ENCODE assay signal across 8 cellular contexts in the genomic region with DNA sequence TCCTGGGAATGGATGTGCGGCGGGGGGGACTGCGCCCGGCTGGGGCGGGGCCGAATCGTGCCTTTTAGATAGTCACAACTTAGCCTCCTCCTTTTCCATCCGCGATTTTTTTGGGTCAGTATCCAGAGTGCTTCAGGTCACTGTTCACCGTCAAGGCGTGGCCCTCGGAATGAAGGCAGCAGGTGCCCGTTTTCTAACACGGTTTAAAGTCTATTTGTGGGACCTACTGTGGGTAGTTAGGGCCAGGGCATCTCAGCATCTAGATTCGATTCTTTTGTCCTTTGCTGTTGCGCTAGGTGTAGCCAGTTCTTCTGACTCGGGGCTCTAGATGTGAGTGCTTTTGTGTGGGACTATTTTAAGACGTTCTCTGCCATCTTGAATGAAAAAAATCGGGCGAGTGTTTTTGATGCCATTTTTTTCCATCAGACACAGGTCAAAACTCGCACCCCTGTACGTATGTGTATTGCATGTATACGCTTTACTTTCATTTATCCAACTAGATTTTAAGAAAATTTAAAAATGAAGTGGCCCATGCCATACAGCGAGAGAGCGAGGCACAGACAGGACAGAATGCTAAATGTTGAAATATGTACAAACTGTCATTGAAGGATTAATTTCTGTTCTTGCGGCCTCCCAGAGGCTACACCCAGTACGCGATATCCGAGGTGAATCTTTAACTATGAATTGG. TPM values are rescaled to one million over a fixed set of nuclear protein-coding genes. Genes with fewer than 3 reads are reported as not detected.
DNase-seq lines count a peak whose midpoint lies in the region; ATAC-seq, FAIRE-seq and TF ChIP-seq lines count a peak whose summit lies in the region.

No MANE protein-coding gene starts in this region.

- no peak for TF ChIP-seq POLR2A in K562 (conservative IDR thresholded peaks at IDR 0.05)

- CTCF ChIA-PET in K562 (lab: Yijun Ruan, JAX; ENCODE audit: low intra/inter-chr PET ratio) = interaction anchor here (0.7 to 2.6 kb wide), 3 partner anchors 98 to 316 kb away, joined by 3 to 32 read pairs (median 3); no protein-coding TSS in a partner anchor

- H3K9me3 Mint-ChIP-seq in stimulated activated memory B cell treated with anti-CD40 and anti-IgM and Interleukin-4, amounts not matched to agents 10 μg/mL and 1 μg/mL and 100 μg/mL, for 72 hours = no peaks in the 10 kb centered on the region

- peak; percentile 16 for DNase-seq in stimulated activated CD8-positive, alpha-beta memory T cell treated with anti-CD3 and anti-CD28 coated beads, Interleukin-12 subunit alpha, Interleukin-12 subunit beta, amount 100 ng/mL, for 1 hour (ENCODE audit: low read depth)
- DNase-seq in stimulated activated CD8-positive, alpha-beta memory T cell treated with anti-CD3 and anti-CD28 coated beads, Interleukin-4, amount 100 ng/mL, for 48 hours = no peak
- DNase-seq in HS-5 (ENCODE audit: low read depth) (peak; percentile 47), K562 (ENCODE audit: extremely low read depth in 1 of 4, low spot score in 3 of 4) (peak in 2 of 4 experiments; percentile 72 to 77), kidney (no peak)

- peak overlapping the region; percentile 82 for H2AFZ ChIP-seq in OCI-LY3 (ENCODE audit: low read depth, low read length)
- H2AFZ ChIP-seq in K562 (ENCODE audit: low read depth, low read length) = peak overlapping the region; percentile 96

- POLR2A ChIA-PET in K562 (lab: Yijun Ruan, JAX) = interaction anchor here (0.7 to 1.2 kb wide), 5 partner anchors 11 to 259 kb away, joined by 3 to 7 read pairs (median 3); partner anchors contain the start of gene METAP2

- no peaks in the 10 kb centered on the region for H3K27me3 Mint-ChIP-seq in stimulated activated memory B cell treated with anti-CD40 and anti-IgM and Interleukin-4, amounts not matched to agents 10 μg/mL and 1 μg/mL and 100 μg/mL, for 72 hours

- no peak for TF ChIP-seq RAD21 in K562 (CRISPR knock-in tag; conservative IDR thresholded peaks at IDR 0.05 in 1 of 2, IDR thresholded peaks at IDR 0.05 in 1 of 2)

- H3K4me1 Mint-ChIP-seq in stimulated activated memory B cell treated with anti-CD40 and anti-IgM and Interleukin-4, amounts not matched to agents 10 μg/mL and 1 μg/mL and 100 μg/mL, for 72 hours = peaks cover 33% of the 10 kb centered on the region

- no peak for FAIRE-seq in K562 (lab: Jason Lieb, UNC)
- no peak for FAIRE-seq in kidney (lab: Jason Lieb, UNC)

- H3K79me2 ChIP-seq in OCI-LY3 (ENCODE audit: low read length) (peaks cover 53% of the 10 kb centered on the region), K562 (ENCODE audit: control insufficient read depth, insufficient read depth, low read length) (peaks cover 89% of the 10 kb centered on the region)

- H3K27me3 ChIP-seq in OCI-LY3 (ENCODE audit: low read depth, low read length) (no peaks in the 10 kb centered on the region), K562 (ENCODE audit: control insufficient read depth in 2 of 2, insufficient read depth in 2 of 2, low read length in 2 of 2) (no peaks in the 10 kb centered on the region)

- no peak for TF ChIP-seq EP300 in K562 (IDR thresholded peaks at IDR 0.05; ENCODE audit: low read length)

- no peaks in the 10 kb centered on the region for H3K9me1 ChIP-seq in K562 (ENCODE audit: control insufficient read depth, insufficient read depth, low read length)

- H3K4me2 ChIP-seq in OCI-LY3 (ENCODE audit: low read length) (peak overlapping the region; percentile 75), K562 (ENCODE audit: insufficient read depth, low read length) (peak overlapping the region; percentile 87)

- H3K4me3 Mint-ChIP-seq in stimulated activated memory B cell treated with anti-CD40 and anti-IgM and Interleukin-4, amounts not matched to agents 10 μg/mL and 1 μg/mL and 100 μg/mL, for 72 hours = peak overlapping the region; percentile 96

- H3K4me1 ChIP-seq in OCI-LY3 (ENCODE audit: low read length) = peaks cover 20% of the 10 kb centered on the region
- H3K4me1 ChIP-seq in K562 (replicated peaks in 1 of 2; ENCODE audit: control insufficient read depth in 2 of 2, insufficient read depth in 2 of 2, low read length in 2 of 2) = peaks cover 8 to 14% of the 10 kb centered on the region in 2 experiments
- peaks cover 4 to 11% of the 10 kb centered on the region in 2 donors for H3K4me1 ChIP-seq in kidney (ENCODE audit: control insufficient read depth in 1 of 2, insufficient read depth in 1 of 2, low read depth in 1 of 2, low read length in 2 of 2)

- ATAC-seq in K562 = peak; percentile 66
- peak; percentile 22 for ATAC-seq in stimulated activated memory B cell treated with anti-CD40 and anti-IgM and Interleukin-4, amounts not matched to agents 10 μg/mL and 1 μg/mL and 100 μg/mL, for 72 hours
- ATAC-seq in GM18520 (IDR thresholded peaks at IDR 0.05; ENCODE audit: unreplicated experiment) = no peak

- BruUV-seq in K562 (replicated peaks; lab: Mats Ljungman, UMichigan) = TSS peak; percentile 73

- H3K9me3 ChIP-seq in OCI-LY3 (ENCODE audit: insufficient read depth, low read length) = no peaks in the 10 kb centered on the region
- no peaks in the 10 kb centered on the region for H3K9me3 ChIP-seq in K562 (replicated peaks; ENCODE audit: control insufficient read depth, insufficient read depth, low read depth, low read length)
- H3K9me3 ChIP-seq in kidney (ENCODE audit: control insufficient read depth in 1 of 2, low read length in 2 of 2) = no peaks in the 10 kb centered on the region

- TF ChIP-seq CTCF in OCI-LY3 (IDR thresholded peaks at IDR 0.05; ENCODE audit: low read depth, low read length) = no peak
- no peak for TF ChIP-seq CTCF in K562 (IDR thresholded peaks at IDR 0.05 in 2 of 3, conservative IDR thresholded peaks at IDR 0.05 in 1 of 3; ENCODE audit: insufficient read depth in 2 of 3, low read depth in 1 of 3, low read length in 3 of 3)
- no peak for TF ChIP-seq CTCF in kidney (IDR thresholded peaks at IDR 0.05; ENCODE audit: borderline replicate concordance, extremely low read depth, insufficient read depth)

- no peaks in the 10 kb centered on the region for H3K36me3 Mint-ChIP-seq in stimulated activated memory B cell treated with anti-CD40 and anti-IgM and Interleukin-4, amounts not matched to agents 10 μg/mL and 1 μg/mL and 100 μg/mL, for 72 hours

- peak overlapping the region; percentile 67 for H3K27ac ChIP-seq in OCI-LY3 (ENCODE audit: low read length)
- peak overlapping the region; percentile 81 for H3K27ac ChIP-seq in K562 (ENCODE audit: extremely low read depth, low read depth, low read length)
- H3K27ac ChIP-seq in kidney (ENCODE audit: low read depth in 2 of 2, low read length in 2 of 2) = peak overlapping the region; percentile 91 to 99

- H3K36me3 ChIP-seq in OCI-LY3 (replicated peaks; ENCODE audit: low read depth, low read length) (no peaks in the 10 kb centered on the region), K562 (ENCODE audit: control insufficient read depth, insufficient read depth, low read length) (no peaks in the 10 kb centered on the region), kidney (ENCODE audit: control insufficient read depth in 1 of 2, insufficient read depth in 2 of 2, low read length in 2 of 2) (no peaks in the 10 kb centered on the region)

- 2% methylated on average over 26 of the region's 29 CpGs for WGBS in K562 (ENCODE audit: insufficient coverage, low coverage, missing lambda C conversion rate)

- H3K4me3 ChIP-seq in OCI-LY3 (ENCODE audit: low read length) (peak overlapping the region; percentile 91), K562 (peak overlapping the region; percentile 70), kidney (ENCODE audit: low read length in 2 of 2) (peak overlapping the region; percentile 94 to 99)

- in situ Hi-C loops in K562 (cut with MboI) = loop anchor here (5.0 kb wide), 1 partner anchor 91 kb away; no protein-coding TSS in a partner anchor

- H3K9ac ChIP-seq in OCI-LY3 (ENCODE audit: low read length) (peak overlapping the region; percentile 81), K562 (ENCODE audit: insufficient read depth in 1 of 2, low read depth in 2 of 2, low read length in 2 of 2) (peak overlapping the region; percentile 76 to 97), kidney (ENCODE audit: low read length in 2 of 2) (peak overlapping the region; percentile 89 to 98)

- intact Hi-C loops in K562 (cut with micrococcal nuclease) = loop anchor here (2.0 to 10.0 kb wide), 5 partner anchors 54 to 316 kb away; partner anchors contain the start of gene METAP2
- intact Hi-C loops in kidney (cut with DNase I) = no loop called here

- peaks cover 2% of the 10 kb centered on the region; the same call in 1 of the 2 replicates for H4K20me1 ChIP-seq in OCI-LY3 (ENCODE audit: insufficient read depth, low read length)
- H4K20me1 ChIP-seq in K562 (replicated peaks; ENCODE audit: control insufficient read depth, insufficient read depth, low read length) = no peaks in the 10 kb centered on the region

- H3K27ac Mint-ChIP-seq in stimulated activated memory B cell treated with anti-CD40 and anti-IgM and Interleukin-4, amounts not matched to agents 10 μg/mL and 1 μg/mL and 100 μg/mL, for 72 hours = peak overlapping the region; percentile 89

RNA-seq across cellular contexts. Expression of gene VEZT, which starts 0.7 kb away (rescaled TPM):
- total RNA-seq in K562 (2011; cell fraction: chromatin; rRNA removed; ENCODE audit: low replicate concordance) = 54.4 and 119 TPM in 2 replicates
- 24.8 and 35.1 TPM in 2 replicates for total RNA-seq in K562 (2011; cell fraction: nucleolus; rRNA removed)
- total RNA-seq in K562 (2011; cell fraction: nucleoplasm; rRNA removed) = 59.2 and 87.3 TPM in 2 replicates
- 23.1 and 23.8 TPM in 2 replicates for total RNA-seq in K562 (2014; rRNA removed)
- total RNA-seq in K562 (2014; rRNA removed; fragmentation: Illumina TruSeq; extraction: Trizol) = 37.1 and 45.5 TPM in 2 replicates
- total RNA-seq in K562 (2015; rRNA removed; fragmentation: Illumina TruSeq; extraction: Trizol) = 39.1 and 44.8 TPM in 2 replicates
- total RNA-seq in K562 (2021) = 24.7 and 32.2 TPM in 2 replicates
- 53.8 and 61.5 TPM in 2 replicates for polyA plus RNA-seq in K562 (2011; rRNA removed)
- 17.8 and 22.4 TPM in 2 replicates for polyA plus RNA-seq in K562 (2011; cell fraction: cytosol; rRNA removed)
- 21.8 and 26.2 TPM in 2 replicates for polyA plus RNA-seq in K562 (2011; cell fraction: nucleus; rRNA removed)
- 21.8 and 28.0 TPM in 2 replicates for polyA plus RNA-seq in K562 (2012)
- polyA plus RNA-seq in K562 (2014; fragmentation: Illumina TruSeq; extraction: Trizol) = 33.2 and 44.2 TPM in 2 replicates
- 10 to 100 TPM; 16.1 to 29.1 TPM for polyA plus RNA-seq in K562 (2014; fragmentation: Nextera tagmentation; extraction: Ambion mirVana)
- 27.6 and 32.6 TPM in 2 replicates for polyA plus RNA-seq in K562 (2014; rRNA removed)
- 55.7 and 57.3 TPM in 2 replicates for polyA minus RNA-seq in K562 (2011; rRNA and poly(A)+ RNA removed)
- 9.9 and 23.3 TPM in 2 replicates for polyA minus RNA-seq in K562 (2011; cell fraction: cytosol; rRNA and poly(A)+ RNA removed)
- polyA minus RNA-seq in K562 (2011; cell fraction: nucleus; rRNA and poly(A)+ RNA removed) = 23.4 and 41.7 TPM in 2 replicates
- total RNA-seq in kidney = 69.0 TPM
- 24.8 TPM for polyA plus RNA-seq in kidney (ENCODE audit: insufficient read depth, low read depth, low replicate concordance)

RNA-seq across cellular contexts. Expression of gene FGD6, which starts 1.0 kb away (rescaled TPM):
- total RNA-seq in K562 (2011; cell fraction: chromatin; rRNA removed; ENCODE audit: low replicate concordance) = 12.9 and 34.3 TPM in 2 replicates
- 5.8 and 8.0 TPM in 2 replicates for total RNA-seq in K562 (2011; cell fraction: nucleolus; rRNA removed)
- 10.3 and 11.4 TPM in 2 replicates for total RNA-seq in K562 (2011; cell fraction: nucleoplasm; rRNA removed)
- total RNA-seq in K562 (2014; rRNA removed) (4.7 and 6.4 TPM in 2 replicates), K562 (2014; rRNA removed; fragmentation: Illumina TruSeq; extraction: Trizol) (7.6 and 9.5 TPM in 2 replicates), K562 (2015; rRNA removed; fragmentation: Illumina TruSeq; extraction: Trizol) (10.0 and 11.1 TPM in 2 replicates), K562 (2021) (6.7 and 8.1 TPM in 2 replicates), kidney (19.8 TPM)
- polyA plus RNA-seq in K562 (2011; rRNA removed) (4.3 and 5.8 TPM in 2 replicates), K562 (2014; fragmentation: Illumina TruSeq; extraction: Trizol) (4.6 and 5.5 TPM in 2 replicates), K562 (2014; fragmentation: Nextera tagmentation; extraction: Ambion mirVana) (1 to 10 TPM; 1.5 to 2.1 TPM), K562 (2014; rRNA removed) (4.9 and 5.0 TPM in 2 replicates), kidney (ENCODE audit: insufficient read depth, low read depth, low replicate concordance) (1.2 TPM)
- polyA plus RNA-seq in K562 (2011; cell fraction: cytosol; rRNA removed) = 1.4 and 2.6 TPM in 2 replicates
- polyA plus RNA-seq in K562 (2011; cell fraction: nucleus; rRNA removed) = 3.3 and 5.2 TPM in 2 replicates
- 2.6 and 3.3 TPM in 2 replicates for polyA plus RNA-seq in K562 (2012)
- 17.9 and 23.0 TPM in 2 replicates for polyA minus RNA-seq in K562 (2011; rRNA and poly(A)+ RNA removed)
- polyA minus RNA-seq in K562 (2011; cell fraction: cytosol; rRNA and poly(A)+ RNA removed) = 6.0 and 10.7 TPM in 2 replicates
- polyA minus RNA-seq in K562 (2011; cell fraction: nucleus; rRNA and poly(A)+ RNA removed) = 7.0 and 11.2 TPM in 2 replicates

Comparison
In these comparisons a context has a peak if more than half of its experiments do, and no peak if none do; other contexts are left out.
1. DNase-seq: peak in stimulated activated CD8-positive, alpha-beta memory T cell treated with anti-CD3 and anti-CD28 coated beads, Interleukin-12 subunit alpha, Interleukin-12 subunit beta, amount 100 ng/mL, for 1 hour (single experiment) and HS-5 (single experiment); none in stimulated activated CD8-positive, alpha-beta memory T cell treated with anti-CD3 and anti-CD28 coated beads, Interleukin-4, amount 100 ng/mL, for 48 hours (single experiment) and kidney (single experiment).
2. Peak in every context shown above with its lines, with median percentiles within 50 percentile points of each other: H3K27ac ChIP-seq, H3K4me3 ChIP-seq and H3K9ac ChIP-seq.